ENCODE assay signal across 34 cellular contexts in the genomic region with DNA sequence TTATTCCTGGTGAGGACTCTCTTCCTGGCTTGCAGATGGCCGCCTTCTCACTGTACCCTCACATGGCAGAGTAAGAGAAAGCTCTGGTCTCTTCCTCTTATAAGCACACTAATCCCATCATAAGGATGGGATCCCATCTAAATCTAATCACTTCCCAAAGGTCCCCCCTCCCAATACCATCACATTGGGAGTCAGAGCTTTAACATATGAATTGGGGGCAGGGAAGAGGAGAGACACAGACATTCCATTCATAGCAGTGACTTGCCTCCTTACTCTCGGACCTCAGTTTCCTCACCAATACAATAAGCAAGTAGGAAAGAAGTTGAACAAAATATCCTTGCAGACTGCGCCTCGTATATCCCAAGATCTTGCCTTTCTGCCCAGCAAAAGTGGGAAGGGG. TPM values are rescaled to one million over a fixed set of nuclear protein-coding genes. Genes with fewer than 3 reads are reported as not detected.
"Had no signal": no experiment of that assay in that cellular context is flagged by ENCODE, and none has a peak within 500 bp of the region (broad histone marks: within the 10 kb centered on the region; RNA-seq: fewer than 3 reads in every experiment).

No MANE protein-coding gene starts in this region.

- H3K27me3 ChIP-seq: esophagus squamous epithelium, right atrium auricular region, transverse colon, upper lobe of right lung, uterus had no signal

- H3K9me3 ChIP-seq: esophagus squamous epithelium, heart right ventricle, mucosa of descending colon, prostate gland, right atrium auricular region, suprapubic skin, transverse colon, upper lobe of right lung, uterus had no signal

- H3K4me1 Mint-ChIP-seq: memory B cell; naive B cell; stimulated activated naive CD8-positive, alpha-beta T cell treated with anti-CD3 and anti-CD28 coated beads, Interleukin-15, amount 100 ng/mL, for 72 hours had no signal

- H3K4me3 ChIP-seq: coronary artery, esophagus squamous epithelium, heart right ventricle, lung, mucosa of descending colon, prostate gland, right atrium auricular region, smooth muscle cell, suprapubic skin, transverse colon, upper lobe of right lung, uterus had no signal

- H3K36me3 ChIP-seq: esophagus squamous epithelium, heart right ventricle, prostate gland, right atrium auricular region, suprapubic skin, transverse colon, upper lobe of right lung, uterus had no signal

- H3K36me3 Mint-ChIP-seq: memory B cell; mesothelial cell of epicardium; naive B cell; natural killer cell treated with Interleukin-12 subunit alpha and Interleukin-12 subunit beta and Interleukin-15 and Interleukin-18, amount 100 ng/mL, for 72 hours had no signal

- H3K27ac ChIP-seq: coronary artery, esophagus squamous epithelium, heart right ventricle, prostate gland, right atrium auricular region, suprapubic skin, transverse colon, upper lobe of right lung, uterus had no signal

- ATAC-seq: heart right ventricle; left lobe of liver; mucosa of descending colon; natural killer cell treated with Interleukin-12 subunit alpha and Interleukin-12 subunit beta and Interleukin-15 and Interleukin-18, amount 100 ng/mL, for 72 hours; sciatic nerve; stimulated activated naive CD8-positive, alpha-beta T cell treated with anti-CD3 and anti-CD28 coated beads, Interleukin-15, amount 100 ng/mL, for 72 hours; upper lobe of right lung had no signal

- H3K9me3 Mint-ChIP-seq: memory B cell; mesothelial cell of epicardium; natural killer cell treated with Interleukin-12 subunit alpha and Interleukin-12 subunit beta and Interleukin-15 and Interleukin-18, amount 100 ng/mL, for 72 hours; neural crest cell; stimulated activated naive CD8-positive, alpha-beta T cell treated with anti-CD3 and anti-CD28 coated beads, Interleukin-15, amount 100 ng/mL, for 72 hours had no signal

- H3K27ac Mint-ChIP-seq: memory B cell; mesothelial cell of epicardium; naive B cell; natural killer cell treated with Interleukin-12 subunit alpha and Interleukin-12 subunit beta and Interleukin-15 and Interleukin-18, amount 100 ng/mL, for 72 hours; stimulated activated naive CD8-positive, alpha-beta T cell treated with anti-CD3 and anti-CD28 coated beads, Interleukin-15, amount 100 ng/mL, for 72 hours had no signal

- DNase-seq: dermis blood vessel endothelial cell; effector memory CD4-positive, alpha-beta T cell; erythroblast; esophagus squamous epithelium; foreskin melanocyte; glutamatergic neuron; heart right ventricle; hypothalamus; kidney; mucosa of descending colon; naive B cell; stimulated activated CD4-positive, alpha-beta T cell treated with anti-CD3 and anti-CD28 coated beads, Interleukin-12 subunit alpha, Interleukin-12 subunit beta, amount 100 ng/mL, for 4 hours; stimulated activated CD4-positive, alpha-beta T cell treated with anti-CD3 and anti-CD28 coated beads, Interleukin-1b, Interleukin-23, amount 100 ng/mL, for 48 hours; stimulated activated CD4-positive, alpha-beta T cell treated with anti-CD3 and anti-CD28 coated beads, Interleukin-4, amount 100 ng/mL, for 1 hour; stimulated activated CD8-positive, alpha-beta memory T cell treated with anti-CD3 and anti-CD28 coated beads, Interleukin-4, amount 100 ng/mL, for 48 hours; stimulated activated naive CD4-positive, alpha-beta T cell; stimulated activated naive CD8-positive, alpha-beta T cell treated with anti-CD3 and anti-CD28 coated beads, Interleukin-15, amount 100 ng/mL, for 72 hours; transverse colon; upper lobe of right lung; uterus had no signal

- H3K4me3 Mint-ChIP-seq: memory B cell; mesothelial cell of epicardium; natural killer cell treated with Interleukin-12 subunit alpha and Interleukin-12 subunit beta and Interleukin-15 and Interleukin-18, amount 100 ng/mL, for 72 hours; neural crest cell; stimulated activated naive CD8-positive, alpha-beta T cell treated with anti-CD3 and anti-CD28 coated beads, Interleukin-15, amount 100 ng/mL, for 72 hours had no signal

- H3K4me1 ChIP-seq: heart right ventricle, prostate gland, right atrium auricular region, transverse colon, upper lobe of right lung, uterus had no signal

RNA-seq across cellular contexts. Expression of gene CLEC19A, which starts 1.7 kb away (rescaled TPM):
- total RNA-seq: dermis blood vessel endothelial cell; esophagus squamous epithelium; heart right ventricle; kidney; left lobe of liver; liver; lung; mesothelial cell of epicardium; mucosa of descending colon; natural killer cell treated with Interleukin-12 subunit alpha and Interleukin-12 subunit beta and Interleukin-15 and Interleukin-18, amount 100 ng/mL, for 72 hours; neural crest cell; osteoblast; right atrium auricular region; smooth muscle cell; suprapubic skin; transverse colon; uterus had no signal
- polyA plus RNA-seq: heart right ventricle, liver, smooth muscle cell had no signal
